ENCODE assay signal across 24 cellular contexts in genomic region chr7:114703677-114704076, GRCh38.
DNase-seq lines count a peak whose midpoint lies in the region; ATAC-seq, FAIRE-seq and TF ChIP-seq lines count a peak whose summit lies in the region.
"Had no signal": no experiment of that assay in that cellular context is flagged by ENCODE, and none has a peak within 500 bp of the region (broad histone marks: within the 10 kb centered on the region; RNA-seq: fewer than 3 reads in every experiment).

No MANE protein-coding gene starts in this region.

- H3K9me3 ChIP-seq in HEK293 (ENCODE audit: control insufficient read depth, insufficient read depth, low read depth, low read length) = no peaks in the 10 kb centered on the region
- H3K9me3 ChIP-seq in mesenchymal stem cell (ENCODE audit: control insufficient read depth, low read length) = peaks cover 3% of the 10 kb centered on the region
- no peaks in the 10 kb centered on the region for H3K9me3 ChIP-seq in naive thymus-derived CD4-positive, alpha-beta T cell (ENCODE audit: control insufficient read depth in 2 of 3, low read length in 3 of 3)
- H3K9me3 ChIP-seq: tibial artery had no signal

- no peak overlapping the region for H3K9ac ChIP-seq in mesenchymal stem cell (ENCODE audit: low read length)
- H3K9ac ChIP-seq: BLaER1 had no signal

- POLR2A ChIA-PET in HEK293 (lab: Yijun Ruan, JAX) = no interaction called here
- POLR2A ChIA-PET in naive thymus-derived CD4-positive, alpha-beta T cell (lab: Charles Lee) = no interaction called here

- TF ChIP-seq CTCF in HEK293 (tag by site-specific recombination; IDR thresholded peaks at IDR 0.05) = no peak

- H3K18ac ChIP-seq in mesenchymal stem cell (ENCODE audit: low read depth in 1 of 2, low read length in 2 of 2) = no peak overlapping the region

- H3K36me3 Mint-ChIP-seq in naive thymus-derived CD4-positive, alpha-beta T cell = no peaks in the 10 kb centered on the region
- no peaks in the 10 kb centered on the region for H3K36me3 Mint-ChIP-seq in activated T-cell treated with anti-CD3 and anti-CD28 coated beads, Interleukin-2, amount 50 U/mL, for 24 hours (ENCODE audit: low read depth)
- H3K36me3 Mint-ChIP-seq: activated CD4-positive, alpha-beta memory T cell treated with anti-CD3 and anti-CD28 coated beads for 36 hours; activated naive CD8-positive, alpha-beta T cell; stimulated activated memory B cell treated with anti-CD40 and anti-IgM and Interleukin-4, amounts not matched to agents 10 μg/mL and 1 μg/mL and 100 μg/mL, for 72 hours had no signal

- H3K9me3 Mint-ChIP-seq in naive thymus-derived CD4-positive, alpha-beta T cell = peaks cover 0 to 2% (median 0%) of the 10 kb centered on the region in 11 donors
- no peaks in the 10 kb centered on the region for H3K9me3 Mint-ChIP-seq in activated T-cell treated with anti-CD3 and anti-CD28 coated beads, Interleukin-2, amount 50 U/mL, for 24 hours
- H3K9me3 Mint-ChIP-seq: activated CD4-positive, alpha-beta memory T cell treated with anti-CD3 and anti-CD28 coated beads for 36 hours; activated T-cell treated with anti-CD3 and anti-CD28 coated beads, Interleukin-2, amount 50 U/mL, for 72 hours; stimulated activated memory B cell treated with anti-CD40 and anti-IgM and Interleukin-4, amounts not matched to agents 10 μg/mL and 1 μg/mL and 100 μg/mL, for 72 hours had no signal

- H2AK5ac ChIP-seq in mesenchymal stem cell (ENCODE audit: low read length, severe bottlenecking) = no peak overlapping the region

- H2BK12ac ChIP-seq in mesenchymal stem cell (ENCODE audit: low read length in 2 of 2) = no peak overlapping the region

- no peak overlapping the region for H3K27ac Mint-ChIP-seq in naive thymus-derived CD4-positive, alpha-beta T cell
- H3K27ac Mint-ChIP-seq in activated T-cell treated with anti-CD3 and anti-CD28 coated beads, Interleukin-2, amount 50 U/mL, for 24 hours = no peak overlapping the region
- H3K27ac Mint-ChIP-seq: activated CD4-positive, alpha-beta memory T cell treated with anti-CD3 and anti-CD28 coated beads for 36 hours; activated naive CD8-positive, alpha-beta T cell; activated T-cell treated with anti-CD3 and anti-CD28 coated beads, Interleukin-2, amount 50 U/mL, for 72 hours; stimulated activated memory B cell treated with anti-CD40 and anti-IgM and Interleukin-4, amounts not matched to agents 10 μg/mL and 1 μg/mL and 100 μg/mL, for 72 hours had no signal

- H2BK120ac ChIP-seq in mesenchymal stem cell (ENCODE audit: low read depth, low read length) = no peak overlapping the region

- H3K79me1 ChIP-seq in mesenchymal stem cell (replicated peaks; ENCODE audit: low read length, poor library complexity, severe bottlenecking) = no peaks in the 10 kb centered on the region

- FAIRE-seq in RCC 7860 (lab: Jason Lieb, UNC) = no peak
- FAIRE-seq: GM12891 had no signal

- no peak overlapping the region for H2AFZ ChIP-seq in mesenchymal stem cell (ENCODE audit: low read depth, low read length)

- H3K4me3 Mint-ChIP-seq in naive thymus-derived CD4-positive, alpha-beta T cell = no peak overlapping the region
- no peak overlapping the region for H3K4me3 Mint-ChIP-seq in activated T-cell treated with anti-CD3 and anti-CD28 coated beads, Interleukin-2, amount 50 U/mL, for 24 hours
- H3K4me3 Mint-ChIP-seq: activated CD4-positive, alpha-beta memory T cell treated with anti-CD3 and anti-CD28 coated beads for 36 hours; activated naive CD8-positive, alpha-beta T cell; activated T-cell treated with anti-CD3 and anti-CD28 coated beads, Interleukin-2, amount 50 U/mL, for 72 hours; stimulated activated memory B cell treated with anti-CD40 and anti-IgM and Interleukin-4, amounts not matched to agents 10 μg/mL and 1 μg/mL and 100 μg/mL, for 72 hours had no signal

- H3K27ac ChIP-seq in HEK293 (ENCODE audit: extremely low read depth, low read depth, low read length) (no peak overlapping the region), mesenchymal stem cell (ENCODE audit: low read length, poor library complexity, severe bottlenecking) (no peak overlapping the region)
- no peak overlapping the region for H3K27ac ChIP-seq in naive thymus-derived CD4-positive, alpha-beta T cell (ENCODE audit: low read depth, low read length)
- H3K27ac ChIP-seq: BLaER1, tibial artery had no signal

- H3K27me3 Mint-ChIP-seq in naive thymus-derived CD4-positive, alpha-beta T cell = peaks cover 0 to 13% (median 0%) of the 10 kb centered on the region in 5 donors
- peaks cover 10% of the 10 kb centered on the region for H3K27me3 Mint-ChIP-seq in activated T-cell treated with anti-CD3 and anti-CD28 coated beads, Interleukin-2, amount 50 U/mL, for 24 hours
- H3K27me3 Mint-ChIP-seq: stimulated activated memory B cell treated with anti-CD40 and anti-IgM and Interleukin-4, amounts not matched to agents 10 μg/mL and 1 μg/mL and 100 μg/mL, for 72 hours had no signal

- intact Hi-C loops in naive thymus-derived CD4-positive, alpha-beta T cell (cut with micrococcal nuclease) = no loop called here

- H2BK15ac ChIP-seq in mesenchymal stem cell (ENCODE audit: low read depth, poor library complexity, severe bottlenecking) = no peak overlapping the region

- H3K4me3 ChIP-seq in HEK293 (ENCODE audit: low read depth, low read length) (no peak overlapping the region), mesenchymal stem cell (ENCODE audit: insufficient read depth in 1 of 2, low read depth in 1 of 2, low read length in 2 of 2) (no peak overlapping the region)
- H3K4me3 ChIP-seq in naive thymus-derived CD4-positive, alpha-beta T cell (ENCODE audit: low read length) = no peak overlapping the region
- H3K4me3 ChIP-seq: BLaER1, tibial artery had no signal

- no peaks in the 10 kb centered on the region for H3K4me1 Mint-ChIP-seq in naive thymus-derived CD4-positive, alpha-beta T cell
- H3K4me1 Mint-ChIP-seq in activated T-cell treated with anti-CD3 and anti-CD28 coated beads, Interleukin-2, amount 50 U/mL, for 24 hours (ENCODE audit: low read depth) = peaks cover 4% of the 10 kb centered on the region
- H3K4me1 Mint-ChIP-seq: stimulated activated memory B cell treated with anti-CD40 and anti-IgM and Interleukin-4, amounts not matched to agents 10 μg/mL and 1 μg/mL and 100 μg/mL, for 72 hours had no signal

- peak; percentile 14 for DNase-seq in RCC 7860 (ENCODE audit: low spot score)
- DNase-seq in dermis blood vessel endothelial cell = peak; percentile 47
- DNase-seq in mesenchymal stem cell = peak; percentile 20
- DNase-seq in naive thymus-derived CD4-positive, alpha-beta T cell = no peak
- DNase-seq in activated T-cell treated with anti-CD3 and anti-CD28 coated beads, Interleukin-2, amount 50 U/mL, for 24 hours = no peak
- DNase-seq: activated CD4-positive, alpha-beta memory T cell treated with anti-CD3 and anti-CD28 coated beads for 36 hours; activated T-cell treated with anti-CD3 and anti-CD28 coated beads, Interleukin-2, amount 50 U/mL, for 72 hours; Calu3; central memory CD4-positive, alpha-beta T cell; effector CD4-positive, alpha-beta T cell; GF-D8; left colon; NCI-H2081 treated with DMSO at 0.1 percent for 48 hours; NCI-H524; SHP77 treated with DMSO at 0.1 percent for 48 hours; T-helper 1 cell; tibial artery had no signal

- H4K91ac ChIP-seq in mesenchymal stem cell (ENCODE audit: low read length) = no peak overlapping the region

- CTCF ChIA-PET in HEK293 (lab: Yijun Ruan, JAX) = no interaction called here
- CTCF ChIA-PET in naive thymus-derived CD4-positive, alpha-beta T cell (lab: Charles Lee) = no interaction called here

- no peak overlapping the region for H3K14ac ChIP-seq in mesenchymal stem cell (ENCODE audit: low read length in 2 of 2)

- H2BK5ac ChIP-seq in mesenchymal stem cell (ENCODE audit: low read depth, low read length, poor library complexity, severe bottlenecking) = no peak overlapping the region

- no peak overlapping the region for H3K4ac ChIP-seq in mesenchymal stem cell (ENCODE audit: low read depth in 1 of 2, low read length in 2 of 2)

- no peaks in the 10 kb centered on the region for H3K4me1 ChIP-seq in HEK293 (ENCODE audit: control insufficient read depth, insufficient read depth, low read length)
- H3K4me1 ChIP-seq in mesenchymal stem cell (ENCODE audit: control insufficient read depth, insufficient read depth, low read depth, low read length) = peaks cover 1% of the 10 kb centered on the region
- no peaks in the 10 kb centered on the region for H3K4me1 ChIP-seq in naive thymus-derived CD4-positive, alpha-beta T cell (ENCODE audit: control insufficient read depth in 2 of 2, insufficient read depth in 2 of 2, low read length in 2 of 2)
- H3K4me1 ChIP-seq: tibial artery had no signal

- H3K27me3 ChIP-seq in mesenchymal stem cell (ENCODE audit: control insufficient read depth in 1 of 2, insufficient read depth in 1 of 2, low read length in 2 of 2) = no peaks in the 10 kb centered on the region
- no peaks in the 10 kb centered on the region for H3K27me3 ChIP-seq in naive thymus-derived CD4-positive, alpha-beta T cell (ENCODE audit: control insufficient read depth in 2 of 2, insufficient read depth in 2 of 2, low read length in 2 of 2)
- H3K27me3 ChIP-seq: BLaER1, tibial artery had no signal

- no peak overlapping the region for H4K8ac ChIP-seq in mesenchymal stem cell (ENCODE audit: low read length)

- no peak overlapping the region for H3K23ac ChIP-seq in mesenchymal stem cell (ENCODE audit: low read length in 2 of 2)

- 89% methylated on average over 6 of the region's 6 CpGs for WGBS in mesenchymal stem cell

- ATAC-seq in HG03460 (IDR thresholded peaks at IDR 0.05; ENCODE audit: unreplicated experiment) (no peak), GM19324 (IDR thresholded peaks at IDR 0.05; ENCODE audit: low FRiP score, unreplicated experiment) (no peak)
- no peak for ATAC-seq in naive thymus-derived CD4-positive, alpha-beta T cell
- ATAC-seq: activated T-cell treated with anti-CD3 and anti-CD28 coated beads, Interleukin-2, amount 50 U/mL, for 72 hours; left colon; stimulated activated memory B cell treated with anti-CD40 and anti-IgM and Interleukin-4, amounts not matched to agents 10 μg/mL and 1 μg/mL and 100 μg/mL, for 72 hours had no signal

- no peak overlapping the region for H3K4me2 ChIP-seq in mesenchymal stem cell (ENCODE audit: low read length, poor library complexity, severe bottlenecking)
- H3K4me2 ChIP-seq: BLaER1 had no signal

- no peaks in the 10 kb centered on the region for H3K36me3 ChIP-seq in HEK293 (ENCODE audit: control insufficient read depth in 2 of 2, insufficient read depth in 1 of 2, low read length in 2 of 2)
- H3K36me3 ChIP-seq in mesenchymal stem cell (ENCODE audit: control insufficient read depth in 1 of 2, insufficient read depth in 2 of 2, low read depth in 1 of 2, low read length in 2 of 2) = no peaks in the 10 kb centered on the region
- H3K36me3 ChIP-seq in naive thymus-derived CD4-positive, alpha-beta T cell (ENCODE audit: control insufficient read depth in 2 of 3, insufficient read depth in 3 of 3, low read length in 3 of 3) = no peaks in the 10 kb centered on the region
- H3K36me3 ChIP-seq: BLaER1, tibial artery had no signal

TF ChIP-seq in HEK293, 187 proteins besides CTCF, POLR2A, EP300 and RAD21:
- TF ChIP-seq ZNF521 (tag by site-specific recombination; IDR thresholded peaks at IDR 0.05) (no peak), ZNF585B (tag by site-specific recombination; IDR thresholded peaks at IDR 0.05) (0 out of 2 replicates have a peak, but pooled peaks have one; percentile 36)

Comparison
In these comparisons a context has a peak if more than half of its experiments do, and no peak if none do; other contexts are left out.
1. DNase-seq: peak in RCC 7860 (single experiment), dermis blood vessel endothelial cell (single experiment) and mesenchymal stem cell (single experiment); none in naive thymus-derived CD4-positive, alpha-beta T cell (0 of 9) and activated T-cell treated with anti-CD3 and anti-CD28 coated beads, Interleukin-2, amount 50 U/mL, for 24 hours (single experiment).